1 cellular context compared by ENCODE assay signal in the genomic region with DNA sequence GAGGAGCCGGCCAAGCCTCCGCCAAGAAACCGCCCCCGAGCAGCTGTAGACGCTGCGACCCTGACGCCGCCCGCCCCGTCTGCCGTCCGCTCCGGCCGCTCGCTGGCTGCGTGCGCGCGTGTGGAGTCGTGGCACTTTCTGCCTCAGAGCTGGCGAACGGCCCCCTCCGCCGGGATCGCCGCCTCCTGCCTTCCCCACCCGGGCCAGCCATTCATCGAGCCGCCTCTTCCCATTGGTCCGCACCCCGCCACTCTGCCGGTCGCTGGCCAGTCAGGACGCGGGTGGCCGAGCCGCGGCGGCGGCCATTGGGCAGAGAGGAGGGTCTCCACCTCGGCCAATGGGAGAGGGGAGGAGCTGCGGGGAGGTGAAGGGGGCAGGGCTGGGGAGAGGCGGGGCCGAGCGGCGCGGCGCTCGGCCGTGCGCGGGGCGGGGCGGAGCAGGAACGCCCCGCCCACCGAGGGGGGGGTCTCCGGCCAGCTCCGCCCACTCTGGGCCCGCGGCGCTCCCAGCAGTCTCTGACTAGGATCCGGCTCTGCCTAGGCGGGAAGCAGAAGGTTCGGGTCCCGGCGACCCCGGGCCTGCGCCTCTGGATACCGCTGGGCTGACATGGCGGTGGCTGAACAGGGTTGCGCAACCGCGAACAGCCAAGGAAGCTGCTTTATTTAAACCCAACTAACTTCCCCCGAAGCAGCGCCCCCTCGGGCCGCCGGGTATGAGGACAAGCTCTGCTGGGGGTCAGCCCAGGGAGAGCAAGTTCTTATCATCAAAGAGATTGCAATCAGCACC.
A peak's percentile ranks its signal among the peaks of the same experiment; 100 is the strongest.
TF ChIP-seq lines count a peak whose summit lies in the region.

A gene with protein sequence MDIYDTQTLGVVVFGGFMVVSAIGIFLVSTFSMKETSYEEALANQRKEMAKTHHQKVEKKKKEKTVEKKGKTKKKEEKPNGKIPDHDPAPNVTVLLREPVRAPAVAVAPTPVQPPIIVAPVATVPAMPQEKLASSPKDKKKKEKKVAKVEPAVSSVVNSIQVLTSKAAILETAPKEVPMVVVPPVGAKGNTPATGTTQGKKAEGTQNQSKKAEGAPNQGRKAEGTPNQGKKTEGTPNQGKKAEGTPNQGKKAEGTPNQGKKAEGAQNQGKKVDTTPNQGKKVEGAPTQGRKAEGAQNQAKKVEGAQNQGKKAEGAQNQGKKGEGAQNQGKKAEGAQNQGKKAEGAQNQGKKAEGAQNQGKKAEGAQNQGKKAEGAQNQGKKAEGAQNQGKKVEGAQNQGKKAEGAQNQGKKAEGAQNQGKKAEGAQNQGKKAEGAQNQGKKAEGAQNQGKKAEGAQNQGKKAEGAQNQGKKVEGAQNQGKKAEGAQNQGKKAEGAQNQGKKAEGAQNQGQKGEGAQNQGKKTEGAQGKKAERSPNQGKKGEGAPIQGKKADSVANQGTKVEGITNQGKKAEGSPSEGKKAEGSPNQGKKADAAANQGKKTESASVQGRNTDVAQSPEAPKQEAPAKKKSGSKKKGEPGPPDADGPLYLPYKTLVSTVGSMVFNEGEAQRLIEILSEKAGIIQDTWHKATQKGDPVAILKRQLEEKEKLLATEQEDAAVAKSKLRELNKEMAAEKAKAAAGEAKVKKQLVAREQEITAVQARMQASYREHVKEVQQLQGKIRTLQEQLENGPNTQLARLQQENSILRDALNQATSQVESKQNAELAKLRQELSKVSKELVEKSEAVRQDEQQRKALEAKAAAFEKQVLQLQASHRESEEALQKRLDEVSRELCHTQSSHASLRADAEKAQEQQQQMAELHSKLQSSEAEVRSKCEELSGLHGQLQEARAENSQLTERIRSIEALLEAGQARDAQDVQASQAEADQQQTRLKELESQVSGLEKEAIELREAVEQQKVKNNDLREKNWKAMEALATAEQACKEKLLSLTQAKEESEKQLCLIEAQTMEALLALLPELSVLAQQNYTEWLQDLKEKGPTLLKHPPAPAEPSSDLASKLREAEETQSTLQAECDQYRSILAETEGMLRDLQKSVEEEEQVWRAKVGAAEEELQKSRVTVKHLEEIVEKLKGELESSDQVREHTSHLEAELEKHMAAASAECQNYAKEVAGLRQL (N-terminal part only) (minus strand): TSS at position 140 of the 786 bp plus-strand sequence. CDS start 21,735 bp downstream, outside the sequence.

TF ChIP-seq in HepG2, 621 proteins besides CTCF, POLR2A, EP300 and RAD21 (continued from another document and continues in another):
- peak in 1 of 2 experiments; percentile 84; a peak in 1 of 4 replicates for TF ChIP-seq REST (IDR thresholded peaks at IDR 0.05; ENCODE audit: borderline replicate concordance in 1 of 2, low read depth in 1 of 2, low read length in 2 of 2)
- TF ChIP-seq PHB2 (IDR thresholded peaks at IDR 0.05; ENCODE audit: partially characterized antibody): no peak
- TF ChIP-seq MATR3 (CRISPR knock-in tag; IDR thresholded peaks at IDR 0.05): no peak
- peak; percentile 76 for TF ChIP-seq FOSL2 (CRISPR knock-in tag; IDR thresholded peaks at IDR 0.05)
- no peak for TF ChIP-seq ZBTB8A (CRISPR knock-in tag; IDR thresholded peaks at IDR 0.05; ENCODE audit: borderline replicate concordance, low read depth)
- peak; percentile 70; the same call in 1 of the 2 replicates for TF ChIP-seq ZNF263 (CRISPR knock-in tag; IDR thresholded peaks at IDR 0.05)
- peak; percentile 84 for TF ChIP-seq SP5 (CRISPR knock-in tag; IDR thresholded peaks at IDR 0.05; ENCODE audit: borderline replicate concordance, low read depth)
- TF ChIP-seq FOXK2 (IDR thresholded peaks at IDR 0.05): no peak
- no peak for TF ChIP-seq ARNTL (CRISPR knock-in tag; IDR thresholded peaks at IDR 0.05)
- TF ChIP-seq DNMT3B (CRISPR knock-in tag; conservative IDR thresholded peaks at IDR 0.05): no peak
- no peak for TF ChIP-seq PAF1 (CRISPR knock-in tag; IDR thresholded peaks at IDR 0.05)
- no peak for TF ChIP-seq ZHX1 (CRISPR knock-in tag; IDR thresholded peaks at IDR 0.05; ENCODE audit: low read depth)
- TF ChIP-seq ZNF720 (CRISPR knock-in tag; IDR thresholded peaks at IDR 0.05): 0 out of 2 replicates have a peak, but pooled peaks have one; percentile 74
- no peak for TF ChIP-seq RNF219 (CRISPR knock-in tag; IDR thresholded peaks at IDR 0.05)
- TF ChIP-seq ATF3 (CRISPR knock-in tag; IDR thresholded peaks at IDR 0.05): peak; percentile 82
- TF ChIP-seq, protein P1, sequence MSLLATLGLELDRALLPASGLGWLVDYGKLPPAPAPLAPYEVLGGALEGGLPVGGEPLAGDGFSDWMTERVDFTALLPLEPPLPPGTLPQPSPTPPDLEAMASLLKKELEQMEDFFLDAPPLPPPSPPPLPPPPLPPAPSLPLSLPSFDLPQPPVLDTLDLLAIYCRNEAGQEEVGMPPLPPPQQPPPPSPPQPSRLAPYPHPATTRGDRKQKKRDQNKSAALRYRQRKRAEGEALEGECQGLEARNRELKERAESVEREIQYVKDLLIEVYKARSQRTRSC (CRISPR knock-in tag; IDR thresholded peaks at IDR 0.05; ENCODE audit: low read depth): peak; percentile 71; the same call in 1 of the 2 replicates
- TF ChIP-seq ZNF704 (CRISPR knock-in tag; IDR thresholded peaks at IDR 0.05; ENCODE audit: borderline replicate concordance): no peak
- TF ChIP-seq CHD2 (IDR thresholded peaks at IDR 0.05; ENCODE audit: low read depth, low read length): peak; percentile 80
- TF ChIP-seq ZNF205 (CRISPR knock-in tag; IDR thresholded peaks at IDR 0.05): peak; percentile 69
- peak; percentile 20; the same call in 1 of the 2 replicates for TF ChIP-seq ELF4 (CRISPR knock-in tag; IDR thresholded peaks at IDR 0.05; ENCODE audit: borderline replicate concordance)
- TF ChIP-seq ZXDC (CRISPR knock-in tag; IDR thresholded peaks at IDR 0.05): no peak
- no peak for TF ChIP-seq POLR2AphosphoS2 (IDR thresholded peaks at IDR 0.05; ENCODE audit: low read depth, low read length)
- TF ChIP-seq ADNP (CRISPR knock-in tag; IDR thresholded peaks at IDR 0.05): peak; percentile 93
- peak; percentile 99 for TF ChIP-seq POLR2G (IDR thresholded peaks at IDR 0.05; ENCODE audit: low read depth, low read length)
- TF ChIP-seq TOPORS (CRISPR knock-in tag; IDR thresholded peaks at IDR 0.05): peak; percentile 96; the same call in 1 of the 2 replicates
- peak; percentile 75 for TF ChIP-seq NR2F2 (IDR thresholded peaks at IDR 0.05; ENCODE audit: borderline replicate concordance, low read depth)
- TF ChIP-seq, protein P2, sequence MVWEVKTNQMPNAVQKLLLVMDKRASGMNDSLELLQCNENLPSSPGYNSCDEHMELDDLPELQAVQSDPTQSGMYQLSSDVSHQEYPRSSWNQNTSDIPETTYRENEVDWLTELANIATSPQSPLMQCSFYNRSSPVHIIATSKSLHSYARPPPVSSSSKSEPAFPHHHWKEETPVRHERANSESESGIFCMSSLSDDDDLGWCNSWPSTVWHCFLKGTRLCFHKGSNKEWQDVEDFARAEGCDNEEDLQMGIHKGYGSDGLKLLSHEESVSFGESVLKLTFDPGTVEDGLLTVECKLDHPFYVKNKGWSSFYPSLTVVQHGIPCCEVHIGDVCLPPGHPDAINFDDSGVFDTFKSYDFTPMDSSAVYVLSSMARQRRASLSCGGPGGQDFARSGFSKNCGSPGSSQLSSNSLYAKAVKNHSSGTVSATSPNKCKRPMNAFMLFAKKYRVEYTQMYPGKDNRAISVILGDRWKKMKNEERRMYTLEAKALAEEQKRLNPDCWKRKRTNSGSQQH (CRISPR knock-in tag; IDR thresholded peaks at IDR 0.05; ENCODE audit: low read depth): peak; percentile 89; the same call in 1 of the 2 replicates
- TF ChIP-seq ZNF782 (CRISPR knock-in tag; IDR thresholded peaks at IDR 0.05; ENCODE audit: borderline replicate concordance): peak; percentile 4; the same call in 1 of the 2 replicates
- no peak; the same call in 1 of the 2 replicates for TF ChIP-seq ZNF44 (CRISPR knock-in tag; IDR thresholded peaks at IDR 0.05)
- TF ChIP-seq ZFP36L1 (CRISPR knock-in tag; IDR thresholded peaks at IDR 0.05): peak; percentile 88; the same call in 1 of the 2 replicates
- TF ChIP-seq NCOA1 (CRISPR knock-in tag; IDR thresholded peaks at IDR 0.05): peak; percentile 77; the same call in 1 of the 2 replicates
- TF ChIP-seq CC2D1A (CRISPR knock-in tag; IDR thresholded peaks at IDR 0.05): no peak
- peak; percentile 72; the same call in 1 of the 2 replicates for TF ChIP-seq ZNF761 (CRISPR knock-in tag; conservative IDR thresholded peaks at IDR 0.05)
